Comparison of ENCODE assay signal across 24 cellular contexts in genomic region chr15:58509556-58509955, GRCh38.
"Had no signal": no experiment of that assay in that cellular context is flagged by ENCODE, and none has a peak within 500 bp of the region (broad histone marks: within the 10 kb centered on the region; RNA-seq: fewer than 3 reads in every experiment).

No MANE protein-coding gene starts in this region.

- H3K4me3 ChIP-seq: colonic mucosa, coronary artery, dorsolateral prefrontal cortex, esophagus muscularis mucosa, esophagus squamous epithelium, gastrocnemius medialis, gastroesophageal sphincter, heart left ventricle, heart right ventricle had no signal

- ATAC-seq: effector memory CD8-positive, alpha-beta T cell; esophagus mucosa; foreskin keratinocyte; gastrocnemius medialis; gastroesophageal sphincter; heart left ventricle had no signal

- H3K9me3 ChIP-seq: colonic mucosa, esophagus muscularis mucosa, esophagus squamous epithelium, gastrocnemius medialis, gastroesophageal sphincter, heart left ventricle had no signal

- H3K36me3 ChIP-seq: colonic mucosa, esophagus muscularis mucosa, esophagus squamous epithelium, gastrocnemius medialis, gastroesophageal sphincter, heart left ventricle, heart right ventricle had no signal

- H3K4me1 ChIP-seq: colonic mucosa, gastroesophageal sphincter had no signal

- DNase-seq: colonic mucosa; cortex of kidney; dermis blood vessel endothelial cell; dorsolateral prefrontal cortex; effector CD4-positive, alpha-beta T cell; effector CD8-positive, alpha-beta T cell; effector memory CD4-positive, alpha-beta T cell; effector memory CD8-positive, alpha-beta T cell; erythroblast; esophagus squamous epithelium; foreskin fibroblast; foreskin keratinocyte; foreskin melanocyte; gastrocnemius medialis; glutamatergic neuron; head of caudate nucleus; heart left ventricle; heart right ventricle had no signal

- H3K27me3 ChIP-seq: colonic mucosa, dorsolateral prefrontal cortex, esophagus muscularis mucosa, esophagus squamous epithelium, foreskin keratinocyte, gastrocnemius medialis, gastroesophageal sphincter, heart left ventricle, heart right ventricle had no signal

- H3K9me3 Mint-ChIP-seq: effector memory CD8-positive, alpha-beta T cell; endodermal cell had no signal

- H3K27ac ChIP-seq: colonic mucosa, coronary artery, dorsolateral prefrontal cortex, esophagus muscularis mucosa, esophagus squamous epithelium, foreskin keratinocyte, gastrocnemius medialis, gastroesophageal sphincter had no signal

- H3K27ac Mint-ChIP-seq: dendritic cell treated with granulocyte-macrophage colony-stimulating factor and Interleukin-4, amounts not matched to agents 40 ng/mL and 50 ng/mL, for 4 days; endodermal cell had no signal
